ENCODE assay signal across 35 cellular contexts in the genomic region with DNA sequence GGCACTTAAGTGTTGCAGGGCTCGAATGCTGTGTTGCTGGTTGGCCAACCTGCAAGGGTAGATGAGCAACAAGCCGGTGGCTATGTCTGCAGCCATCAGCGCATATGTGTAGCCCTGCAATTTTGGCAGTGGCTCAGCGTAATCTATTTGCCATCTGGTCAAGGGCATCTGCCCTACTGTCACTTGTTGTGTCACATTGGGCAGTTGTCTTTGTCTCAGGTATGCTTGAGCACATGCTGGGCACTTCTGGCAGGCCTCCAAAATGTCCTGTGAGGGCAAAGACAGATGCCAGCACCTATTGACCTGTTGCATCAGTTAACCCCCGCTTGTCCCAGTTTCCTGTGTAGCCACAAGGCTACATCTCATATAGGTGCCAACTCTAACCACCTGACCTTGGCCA.
"Had no signal": no experiment of that assay in that cellular context is flagged by ENCODE, and none has a peak within 500 bp of the region (broad histone marks: within the 10 kb centered on the region; RNA-seq: fewer than 3 reads in every experiment).

No MANE protein-coding gene starts in this region.

- H3K27me3 ChIP-seq: brain microvascular endothelial cell, esophagus squamous epithelium, ovary, sigmoid colon, uterus had no signal

- FAIRE-seq: astrocyte, endometrium, frontal cortex, small intestine had no signal

- H3K27ac Mint-ChIP-seq: activated CD4-positive, alpha-beta memory T cell treated with anti-CD3 and anti-CD28 coated beads for 36 hours; activated CD4-positive, alpha-beta T cell treated with anti-CD3 and anti-CD28 coated beads, Interleukin-2, amount 10 ng/mL, durations not matched to agents 24 days and 14 days; activated naive CD4-positive, alpha-beta T cell treated with anti-CD3 and anti-CD28 coated beads for 36 hours; activated naive CD8-positive, alpha-beta T cell treated with anti-CD3 and anti-CD28 coated beads for 36 hours; activated T-helper 1 cell treated with anti-CD3 and anti-CD28 coated beads, Interleukin-12 subunit alpha, Interleukin-12 subunit beta, Interleukin-2, Interleukin-4 antibody, amounts not matched to agents 30 ng/mL and 10 ng/mL and 1 ng/mL, durations not matched to agents 14 hours and 24 hours and 36 hours; mesothelial cell of epicardium; naive B cell; stimulated activated effector memory CD8-positive, alpha-beta T cell treated with anti-CD3 and anti-CD28 coated beads, Interleukin-12 subunit alpha, Interleukin-12 subunit beta, amount 100 ng/mL, for 72 hours; stimulated activated naive CD8-positive, alpha-beta T cell treated with anti-CD3 and anti-CD28 coated beads, Interleukin-15, Interleukin-2, amounts not matched to agents 100 ng/mL and 50 ng/mL, for 24 hours; T-helper 1 cell treated with Interleukin-12 subunit alpha and Interleukin-12 subunit beta and Interleukin-4 antibody, amounts not matched to agents 30 μg/mL and 1 μg/mL, for 36 hours; type B pancreatic cell had no signal

- H3K4me1 Mint-ChIP-seq: activated CD4-positive, alpha-beta T cell treated with anti-CD3 and anti-CD28 coated beads, Interleukin-2, amount 10 ng/mL, durations not matched to agents 24 days and 14 days; activated naive CD8-positive, alpha-beta T cell treated with anti-CD3 and anti-CD28 coated beads for 36 hours; naive B cell; stimulated activated effector memory CD8-positive, alpha-beta T cell treated with anti-CD3 and anti-CD28 coated beads, Interleukin-12 subunit alpha, Interleukin-12 subunit beta, amount 100 ng/mL, for 72 hours had no signal

- H3K27me3 Mint-ChIP-seq: activated CD4-positive, alpha-beta memory T cell treated with anti-CD3 and anti-CD28 coated beads for 36 hours; activated CD4-positive, alpha-beta T cell treated with anti-CD3 and anti-CD28 coated beads, Interleukin-2, amount 10 ng/mL, durations not matched to agents 24 days and 14 days; activated naive CD8-positive, alpha-beta T cell treated with anti-CD3 and anti-CD28 coated beads for 36 hours; type B pancreatic cell had no signal

- H3K27ac ChIP-seq: brain microvascular endothelial cell, epithelial cell of prostate, esophagus squamous epithelium, ovary, prostate gland, uterus had no signal

- H3K9me3 Mint-ChIP-seq: activated naive CD4-positive, alpha-beta T cell treated with anti-CD3 and anti-CD28 coated beads for 36 hours; activated T-helper 1 cell treated with anti-CD3 and anti-CD28 coated beads, Interleukin-12 subunit alpha, Interleukin-12 subunit beta, Interleukin-2, Interleukin-4 antibody, amounts not matched to agents 30 ng/mL and 10 ng/mL and 1 ng/mL, durations not matched to agents 14 hours and 24 hours and 36 hours; stimulated activated effector memory CD8-positive, alpha-beta T cell treated with anti-CD3 and anti-CD28 coated beads, Interleukin-12 subunit alpha, Interleukin-12 subunit beta, amount 100 ng/mL, for 72 hours; stimulated activated naive CD8-positive, alpha-beta T cell treated with anti-CD3 and anti-CD28 coated beads, Interleukin-15, Interleukin-2, amounts not matched to agents 100 ng/mL and 50 ng/mL, for 24 hours; type B pancreatic cell had no signal

- ATAC-seq: left ventricle myocardium superior; stimulated activated effector memory CD8-positive, alpha-beta T cell treated with anti-CD3 and anti-CD28 coated beads, Interleukin-12 subunit alpha, Interleukin-12 subunit beta, amount 100 ng/mL, for 72 hours had no signal

- DNase-seq: activated CD4-positive, alpha-beta memory T cell treated with anti-CD3 and anti-CD28 coated beads for 36 hours; activated CD4-positive, alpha-beta T cell treated with anti-CD3 and anti-CD28 coated beads, Interleukin-2, amount 10 ng/mL, durations not matched to agents 24 days and 14 days; activated CD4-positive, CD25-positive, alpha-beta regulatory T cell treated with anti-CD3 and anti-CD28 coated beads, Interleukin-2, amount 50 U/mL, for 72 hours; activated CD8-positive, alpha-beta memory T cell treated with anti-CD3 and anti-CD28 coated beads, Interleukin-2, amount 50 U/mL, for 4 hours; activated effector memory CD4-positive, alpha-beta T cell treated with anti-CD3 and anti-CD28 coated beads, Interleukin-2, amount 50 U/mL, for 16 hours; activated naive CD4-positive, alpha-beta T cell treated with anti-CD3 and anti-CD28 coated beads for 36 hours; activated naive CD8-positive, alpha-beta T cell treated with anti-CD3 and anti-CD28 coated beads for 36 hours; activated T-cell treated with anti-CD3 and anti-CD28 coated beads, Interleukin-2, amount 50 U/mL, for 1 hour; amniotic stem cell; brain microvascular endothelial cell; effector CD8-positive, alpha-beta T cell; esophagus squamous epithelium; glutamatergic neuron; islet precursor cell; left ventricle myocardium superior; mammary epithelial cell; naive B cell; ovary; retina; sigmoid colon; small intestine; stimulated activated CD4-positive, alpha-beta T cell treated with anti-CD3 and anti-CD28 coated beads, Interleukin-4, amount 100 ng/mL, for 24 hours; T1000; uterus had no signal

- H3K4me3 Mint-ChIP-seq: activated CD4-positive, alpha-beta memory T cell treated with anti-CD3 and anti-CD28 coated beads for 36 hours; activated CD4-positive, alpha-beta T cell treated with anti-CD3 and anti-CD28 coated beads, Interleukin-2, amount 10 ng/mL, durations not matched to agents 24 days and 14 days; activated naive CD4-positive, alpha-beta T cell treated with anti-CD3 and anti-CD28 coated beads for 36 hours; activated naive CD8-positive, alpha-beta T cell treated with anti-CD3 and anti-CD28 coated beads for 36 hours; activated T-helper 1 cell treated with anti-CD3 and anti-CD28 coated beads, Interleukin-12 subunit alpha, Interleukin-12 subunit beta, Interleukin-2, Interleukin-4 antibody, amounts not matched to agents 30 ng/mL and 10 ng/mL and 1 ng/mL, durations not matched to agents 14 hours and 24 hours and 36 hours; mesothelial cell of epicardium; naive B cell; stimulated activated effector memory CD8-positive, alpha-beta T cell treated with anti-CD3 and anti-CD28 coated beads, Interleukin-12 subunit alpha, Interleukin-12 subunit beta, amount 100 ng/mL, for 72 hours; stimulated activated naive CD8-positive, alpha-beta T cell treated with anti-CD3 and anti-CD28 coated beads, Interleukin-15, Interleukin-2, amounts not matched to agents 100 ng/mL and 50 ng/mL, for 24 hours; T-helper 1 cell treated with Interleukin-12 subunit alpha and Interleukin-12 subunit beta and Interleukin-4 antibody, amounts not matched to agents 30 μg/mL and 1 μg/mL, for 36 hours; type B pancreatic cell had no signal

- H3K36me3 Mint-ChIP-seq: activated CD4-positive, alpha-beta memory T cell treated with anti-CD3 and anti-CD28 coated beads for 36 hours; activated naive CD8-positive, alpha-beta T cell treated with anti-CD3 and anti-CD28 coated beads for 36 hours; mesothelial cell of epicardium; naive B cell; stimulated activated effector memory CD8-positive, alpha-beta T cell treated with anti-CD3 and anti-CD28 coated beads, Interleukin-12 subunit alpha, Interleukin-12 subunit beta, amount 100 ng/mL, for 72 hours; type B pancreatic cell had no signal
